In the genomic region with DNA sequence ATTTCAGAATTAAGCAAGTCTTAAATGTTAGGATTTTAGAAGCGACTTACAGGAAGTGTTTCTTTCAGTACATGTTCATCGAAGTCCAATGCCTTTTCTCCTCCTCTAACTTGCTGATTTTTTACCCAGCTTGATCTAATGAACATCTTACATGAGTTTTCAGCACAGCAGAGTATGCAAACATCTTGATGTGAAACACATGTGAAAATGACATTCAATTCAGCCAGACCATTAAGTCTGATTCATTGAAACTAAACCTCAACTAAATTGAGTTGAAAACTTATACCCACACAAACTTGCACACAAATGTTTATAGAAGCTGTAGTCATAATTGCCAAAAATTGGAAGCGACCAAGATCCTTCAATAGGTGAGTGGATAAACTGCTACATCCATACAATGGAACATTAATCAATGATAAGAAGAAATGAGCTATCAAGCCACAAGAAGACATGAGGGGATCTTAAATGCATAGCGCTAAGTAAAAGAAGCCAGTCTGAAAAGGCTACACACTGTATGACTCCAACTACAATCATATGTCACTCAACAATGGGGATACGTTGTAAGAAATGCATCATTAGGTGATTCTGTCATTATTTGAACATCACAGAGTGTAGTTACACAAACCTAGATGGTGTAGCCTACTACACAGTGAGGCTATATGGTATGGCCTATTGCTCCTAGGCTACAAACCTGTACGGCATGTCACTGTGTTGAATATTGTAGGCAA, we compare ENCODE assay signal across 23 cellular contexts. TPM values are rescaled to one million over a fixed set of nuclear protein-coding genes. Genes with fewer than 3 reads are reported as not detected.
DNase-seq lines count a peak whose midpoint lies in the region; ATAC-seq and TF ChIP-seq lines count a peak whose summit lies in the region.
"Had no signal": no experiment of that assay in that cellular context is flagged by ENCODE, and none has a peak within 500 bp of the region (broad histone marks: within the 10 kb centered on the region; RNA-seq: fewer than 3 reads in every experiment).

No MANE protein-coding gene starts in this region.

- peak overlapping the region; percentile 5 for H3K27ac ChIP-seq in neutrophil
- H3K27ac ChIP-seq: BLaER1, cardiac muscle cell, transverse colon had no signal

- H3K4me3 ChIP-seq in neutrophil (ENCODE audit: low read depth in 1 of 2, low read length in 1 of 2) = no peak overlapping the region
- H3K4me3 ChIP-seq: BLaER1, cardiac muscle cell, transverse colon had no signal

- H3K4me3 Mint-ChIP-seq in activated T-cell treated with anti-CD3 and anti-CD28 coated beads, Interleukin-2, amount 50 U/mL, for 4 hours = no peak overlapping the region
- 0 out of 2 replicates have a peak overlapping the region, but pooled peaks have one; percentile 32 for H3K4me3 Mint-ChIP-seq in HFFc6
- H3K4me3 Mint-ChIP-seq in effector memory CD8-positive, alpha-beta T cell = no peak overlapping the region
- H3K4me3 Mint-ChIP-seq: activated CD4-positive, alpha-beta T cell treated with anti-CD3 and anti-CD28 coated beads, Interleukin-2, amount 10 ng/mL, durations not matched to agents 7 days and 5 days; stimulated activated naive CD8-positive, alpha-beta T cell treated with anti-CD3 and anti-CD28 coated beads, Interleukin-15, Interleukin-2, amounts not matched to agents 100 ng/mL and 50 ng/mL, for 24 hours had no signal

- H3K9me3 Mint-ChIP-seq in activated T-cell treated with anti-CD3 and anti-CD28 coated beads, Interleukin-2, amount 50 U/mL, for 4 hours = no peaks in the 10 kb centered on the region
- H3K9me3 Mint-ChIP-seq in HFFc6 = no peaks in the 10 kb centered on the region
- H3K9me3 Mint-ChIP-seq in effector memory CD8-positive, alpha-beta T cell = no peaks in the 10 kb centered on the region
- H3K9me3 Mint-ChIP-seq: activated CD4-positive, alpha-beta T cell treated with anti-CD3 and anti-CD28 coated beads, Interleukin-2, amount 10 ng/mL, durations not matched to agents 7 days and 5 days; stimulated activated naive CD8-positive, alpha-beta T cell treated with anti-CD3 and anti-CD28 coated beads, Interleukin-15, Interleukin-2, amounts not matched to agents 100 ng/mL and 50 ng/mL, for 24 hours had no signal

- no peak for TF ChIP-seq CTCF in HFFc6 (IDR thresholded peaks at IDR 0.05)
- TF ChIP-seq CTCF in neutrophil (IDR thresholded peaks at IDR 0.05) = no peak

- no peaks in the 10 kb centered on the region for H3K9me3 ChIP-seq in neutrophil
- H3K9me3 ChIP-seq: BLaER1, transverse colon had no signal

- no peak overlapping the region for H3K27ac Mint-ChIP-seq in HFFc6
- peak overlapping the region; percentile 39 to 61 for H3K27ac Mint-ChIP-seq in effector memory CD8-positive, alpha-beta T cell
- H3K27ac Mint-ChIP-seq: activated CD4-positive, alpha-beta T cell treated with anti-CD3 and anti-CD28 coated beads, Interleukin-2, amount 10 ng/mL, durations not matched to agents 7 days and 5 days had no signal

- no peak for DNase-seq in activated T-cell treated with anti-CD3 and anti-CD28 coated beads, Interleukin-2, amount 50 U/mL, for 4 hours
- no peak for DNase-seq in activated T-cell treated with anti-CD3 and anti-CD28 coated beads for 4 hours
- DNase-seq in HFFc6 = peak; percentile 18
- DNase-seq in effector memory CD8-positive, alpha-beta T cell = no peak
- DNase-seq in COLO668 (lab: John Stamatoyannopoulos, UW; ENCODE audit: unreplicated experiment) = no peak
- DNase-seq in pons (ENCODE audit: low spot score) = no peak
- DNase-seq: activated CD4-positive, alpha-beta T cell treated with anti-CD3 and anti-CD28 coated beads, Interleukin-2, amount 10 ng/mL, durations not matched to agents 7 days and 5 days; activated gamma-delta T cell treated with Interleukin-2 at 50 U/mL for 16 hours; amygdala; Calu3; KBM-7; MM.1S; NCI-H1417 treated with DMSO at 0.1 percent for 48 hours; NCI-H510A; occipital lobe; stimulated activated CD4-positive, alpha-beta T cell treated with anti-CD3 and anti-CD28 coated beads, Interleukin-4, amount 100 ng/mL, for 24 hours; transverse colon had no signal

- H3K4me1 Mint-ChIP-seq in activated T-cell treated with anti-CD3 and anti-CD28 coated beads, Interleukin-2, amount 50 U/mL, for 4 hours (ENCODE audit: low read depth) = peaks cover 45% of the 10 kb centered on the region
- peaks cover 46% of the 10 kb centered on the region for H3K4me1 Mint-ChIP-seq in HFFc6 (ENCODE audit: low read depth)
- peaks cover 27 to 29% of the 10 kb centered on the region in 2 donors for H3K4me1 Mint-ChIP-seq in effector memory CD8-positive, alpha-beta T cell (ENCODE audit: low read depth in 2 of 2)

- peak; percentile 38 to 39 for ATAC-seq in activated T-cell treated with anti-CD3 and anti-CD28 coated beads, Interleukin-2, amount 50 U/mL, for 4 hours
- no peak for ATAC-seq in effector memory CD8-positive, alpha-beta T cell (replicated peaks)
- no peak for ATAC-seq in HG03108 (IDR thresholded peaks at IDR 0.05; ENCODE audit: unreplicated experiment)

- H3K4me1 ChIP-seq in neutrophil (ENCODE audit: control insufficient read depth in 1 of 2, insufficient read depth in 1 of 2, low read depth in 1 of 2, low read length in 1 of 2) = peaks cover 32 to 37% of the 10 kb centered on the region in 2 experiments

- H3K27me3 Mint-ChIP-seq in activated T-cell treated with anti-CD3 and anti-CD28 coated beads, Interleukin-2, amount 50 U/mL, for 4 hours (ENCODE audit: low read depth) = no peaks in the 10 kb centered on the region
- peaks cover 2% of the 10 kb centered on the region for H3K27me3 Mint-ChIP-seq in HFFc6 (ENCODE audit: insufficient read depth)
- no peaks in the 10 kb centered on the region for H3K27me3 Mint-ChIP-seq in effector memory CD8-positive, alpha-beta T cell
- H3K27me3 Mint-ChIP-seq: activated CD4-positive, alpha-beta T cell treated with anti-CD3 and anti-CD28 coated beads, Interleukin-2, amount 10 ng/mL, durations not matched to agents 7 days and 5 days; stimulated activated naive CD8-positive, alpha-beta T cell treated with anti-CD3 and anti-CD28 coated beads, Interleukin-15, Interleukin-2, amounts not matched to agents 100 ng/mL and 50 ng/mL, for 24 hours had no signal

- H3K36me3 Mint-ChIP-seq in activated T-cell treated with anti-CD3 and anti-CD28 coated beads, Interleukin-2, amount 50 U/mL, for 4 hours (ENCODE audit: insufficient read depth) = peaks cover under 1% of the 10 kb centered on the region
- no peaks in the 10 kb centered on the region for H3K36me3 Mint-ChIP-seq in HFFc6 (ENCODE audit: low read depth)
- no peaks in the 10 kb centered on the region for H3K36me3 Mint-ChIP-seq in effector memory CD8-positive, alpha-beta T cell (ENCODE audit: insufficient read depth)

- no peaks in the 10 kb centered on the region for H3K36me3 ChIP-seq in neutrophil
- H3K36me3 ChIP-seq: BLaER1, cardiac muscle cell, transverse colon had no signal

- no peaks in the 10 kb centered on the region for H3K27me3 ChIP-seq in neutrophil
- H3K27me3 ChIP-seq: BLaER1, cardiac muscle cell, transverse colon had no signal

RNA-seq across cellular contexts. Expression of a gene that starts 18.5 kb away (rescaled TPM):
- total RNA-seq in activated T-cell treated with anti-CD3 and anti-CD28 coated beads, Interleukin-2, amount 50 U/mL, for 4 hours = 10 to 100 TPM; 15.8 to 16.6 (median 16.4) TPM
- 10 to 100 TPM in 1 of 6 experiments, 1 to 10 TPM in 5; 7.8 to 10.4 (median 8.7) TPM for total RNA-seq in HFFc6 (2021; fragmentation: NEBNext Ultra II Directional; extraction: Animal tissue kit (Norgen Biotek cat#: 25700))
- total RNA-seq: H4 had no signal

RNA-seq across cellular contexts. Expression of a gene that starts 44.6 kb away (rescaled TPM):
- 100 to 1,000 TPM; 459 to 501 (median 492) TPM for total RNA-seq in activated T-cell treated with anti-CD3 and anti-CD28 coated beads, Interleukin-2, amount 50 U/mL, for 4 hours
- total RNA-seq in HFFc6 (2021; fragmentation: NEBNext Ultra II Directional; extraction: Animal tissue kit (Norgen Biotek cat#: 25700)) = 100 to 1,000 TPM; 446 to 523 (median 503) TPM

RNA-seq across cellular contexts. Expression of a gene that starts 50.7 kb away (rescaled TPM):
- 10 to 100 TPM; 34.7 to 42.4 (median 37.0) TPM for total RNA-seq in activated T-cell treated with anti-CD3 and anti-CD28 coated beads, Interleukin-2, amount 50 U/mL, for 4 hours
- total RNA-seq in HFFc6 (2021; fragmentation: NEBNext Ultra II Directional; extraction: Animal tissue kit (Norgen Biotek cat#: 25700)) = 10 to 100 TPM; 22.7 to 34.8 (median 31.6) TPM

Comparison
In these comparisons a context has a peak if more than half of its experiments do, and no peak if none do; other contexts are left out.
1. ATAC-seq: peak in activated T-cell treated with anti-CD3 and anti-CD28 coated beads, Interleukin-2, amount 50 U/mL, for 4 hours (2 of 2); none in effector memory CD8-positive, alpha-beta T cell (single experiment) and HG03108 (single experiment).